Comparison of ENCODE assay signal across 1 cellular context in the genomic region with DNA sequence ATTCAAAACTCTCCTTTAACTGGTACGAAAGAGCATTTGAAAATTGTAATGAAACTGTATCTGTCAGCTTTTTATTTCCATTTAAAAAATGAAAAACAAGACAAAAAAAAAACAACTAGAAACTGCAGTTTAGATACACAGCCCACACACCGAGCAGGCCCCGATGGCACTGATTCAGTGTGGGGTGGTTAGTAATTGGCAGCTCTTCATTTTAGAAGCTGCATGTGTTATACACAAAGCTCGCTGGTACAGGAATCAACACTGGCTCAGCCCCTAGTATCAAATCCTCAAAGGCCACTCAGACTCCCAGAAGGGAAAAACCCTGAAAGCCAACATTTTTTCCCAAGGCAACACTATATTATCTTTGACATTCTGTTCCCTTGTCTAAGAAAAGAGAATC.
TF ChIP-seq lines count a peak whose summit lies in the region.

No MANE protein-coding gene starts in this region.

TF ChIP-seq in HepG2, 621 proteins besides CTCF, POLR2A, EP300 and RAD21 (continued from another document):
- TF ChIP-seq MLLT10 (CRISPR knock-in tag; IDR thresholded peaks at IDR 0.05) (no peak), MAFF (IDR thresholded peaks at IDR 0.05; ENCODE audit: low read depth, low read length) (0 out of 2 replicates have a peak, but pooled peaks have one; percentile 14), ATRX (CRISPR knock-in tag; IDR thresholded peaks at IDR 0.05; ENCODE audit: borderline replicate concordance) (no peak), ZNF616 (CRISPR knock-in tag; IDR thresholded peaks at IDR 0.05; ENCODE audit: low read depth) (no peak), ARID2 (CRISPR knock-in tag; IDR thresholded peaks at IDR 0.05; ENCODE audit: borderline replicate concordance) (no peak), SUZ12 (IDR thresholded peaks at IDR 0.05; ENCODE audit: low read depth, low read length) (no peak)
- TF ChIP-seq, protein P1, sequence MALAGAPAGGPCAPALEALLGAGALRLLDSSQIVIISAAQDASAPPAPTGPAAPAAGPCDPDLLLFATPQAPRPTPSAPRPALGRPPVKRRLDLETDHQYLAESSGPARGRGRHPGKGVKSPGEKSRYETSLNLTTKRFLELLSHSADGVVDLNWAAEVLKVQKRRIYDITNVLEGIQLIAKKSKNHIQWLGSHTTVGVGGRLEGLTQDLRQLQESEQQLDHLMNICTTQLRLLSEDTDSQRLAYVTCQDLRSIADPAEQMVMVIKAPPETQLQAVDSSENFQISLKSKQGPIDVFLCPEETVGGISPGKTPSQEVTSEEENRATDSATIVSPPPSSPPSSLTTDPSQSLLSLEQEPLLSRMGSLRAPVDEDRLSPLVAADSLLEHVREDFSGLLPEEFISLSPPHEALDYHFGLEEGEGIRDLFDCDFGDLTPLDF (CRISPR knock-in tag; IDR thresholded peaks at IDR 0.05) = no peak
- TF ChIP-seq, protein P2, sequence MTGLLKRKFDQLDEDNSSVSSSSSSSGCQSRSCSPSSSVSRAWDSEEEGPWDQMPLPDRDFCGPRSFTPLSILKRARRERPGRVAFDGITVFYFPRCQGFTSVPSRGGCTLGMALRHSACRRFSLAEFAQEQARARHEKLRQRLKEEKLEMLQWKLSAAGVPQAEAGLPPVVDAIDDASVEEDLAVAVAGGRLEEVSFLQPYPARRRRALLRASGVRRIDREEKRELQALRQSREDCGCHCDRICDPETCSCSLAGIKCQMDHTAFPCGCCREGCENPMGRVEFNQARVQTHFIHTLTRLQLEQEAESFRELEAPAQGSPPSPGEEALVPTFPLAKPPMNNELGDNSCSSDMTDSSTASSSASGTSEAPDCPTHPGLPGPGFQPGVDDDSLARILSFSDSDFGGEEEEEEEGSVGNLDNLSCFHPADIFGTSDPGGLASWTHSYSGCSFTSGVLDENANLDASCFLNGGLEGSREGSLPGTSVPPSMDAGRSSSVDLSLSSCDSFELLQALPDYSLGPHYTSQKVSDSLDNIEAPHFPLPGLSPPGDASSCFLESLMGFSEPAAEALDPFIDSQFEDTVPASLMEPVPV (CRISPR knock-in tag; IDR thresholded peaks at IDR 0.05) = no peak
- TF ChIP-seq, protein P3, sequence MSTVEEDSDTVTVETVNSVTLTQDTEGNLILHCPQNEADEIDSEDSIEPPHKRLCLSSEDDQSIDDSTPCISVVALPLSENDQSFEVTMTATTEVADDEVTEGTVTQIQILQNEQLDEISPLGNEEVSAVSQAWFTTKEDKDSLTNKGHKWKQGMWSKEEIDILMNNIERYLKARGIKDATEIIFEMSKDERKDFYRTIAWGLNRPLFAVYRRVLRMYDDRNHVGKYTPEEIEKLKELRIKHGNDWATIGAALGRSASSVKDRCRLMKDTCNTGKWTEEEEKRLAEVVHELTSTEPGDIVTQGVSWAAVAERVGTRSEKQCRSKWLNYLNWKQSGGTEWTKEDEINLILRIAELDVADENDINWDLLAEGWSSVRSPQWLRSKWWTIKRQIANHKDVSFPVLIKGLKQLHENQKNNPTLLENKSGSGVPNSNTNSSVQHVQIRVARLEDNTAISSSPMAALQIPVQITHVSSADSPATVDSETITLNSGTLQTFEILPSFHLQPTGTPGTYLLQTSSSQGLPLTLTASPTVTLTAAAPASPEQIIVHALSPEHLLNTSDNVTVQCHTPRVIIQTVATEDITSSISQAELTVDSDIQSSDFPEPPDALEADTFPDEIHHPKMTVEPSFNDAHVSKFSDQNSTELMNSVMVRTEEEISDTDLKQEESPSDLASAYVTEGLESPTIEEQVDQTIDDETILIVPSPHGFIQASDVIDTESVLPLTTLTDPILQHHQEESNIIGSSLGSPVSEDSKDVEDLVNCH (CRISPR knock-in tag; IDR thresholded peaks at IDR 0.05) = no peak
TF ChIP-seq in HepG2: peak in this region for 2.
